In the genomic region with DNA sequence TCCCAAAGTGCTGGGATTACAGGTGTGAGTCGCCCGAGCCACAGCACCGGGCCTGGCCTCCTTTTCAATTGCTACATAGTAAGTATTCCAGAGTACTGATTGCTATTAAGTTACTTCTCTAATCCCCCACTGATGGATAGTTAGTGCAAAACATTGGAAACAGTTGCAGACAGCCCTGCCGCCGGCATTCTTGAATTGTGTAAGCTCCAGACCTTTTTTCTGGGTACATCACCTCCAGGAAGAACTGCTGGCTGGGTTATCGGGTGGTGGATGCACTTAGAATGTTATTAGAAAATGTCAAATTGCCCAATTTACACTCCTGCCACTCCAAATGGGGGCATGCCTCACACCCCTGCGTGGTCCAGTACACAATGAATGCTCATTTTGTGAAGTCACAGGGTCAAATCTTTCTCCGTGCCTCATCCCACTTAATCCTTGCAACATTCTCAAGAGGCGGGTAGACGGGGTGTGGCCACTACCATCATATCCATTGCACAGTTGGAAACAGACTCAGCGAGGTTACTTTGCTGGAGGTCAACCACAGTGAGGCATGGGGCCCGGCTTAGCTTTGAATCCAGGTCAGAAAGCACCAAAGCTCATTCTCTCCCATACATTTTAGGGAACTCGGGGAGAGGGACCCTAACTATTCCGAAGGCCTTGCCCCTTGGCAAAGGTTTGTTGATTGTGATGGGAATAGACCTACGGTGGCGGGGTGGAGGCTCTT, we compare ENCODE assay signal across 8 cellular contexts. TPM values are rescaled to one million over a fixed set of nuclear protein-coding genes. Genes with fewer than 3 reads are reported as not detected.
DNase-seq lines count a peak whose midpoint lies in the region; ATAC-seq and TF ChIP-seq lines count a peak whose summit lies in the region.

No MANE protein-coding gene starts in this region.

- peaks cover 4% of the 10 kb centered on the region for H3K36me3 Mint-ChIP-seq in mesothelial cell of epicardium

- H3K4me1 ChIP-seq in HUES48 (ENCODE audit: control insufficient read depth, insufficient read depth, low read length), result peaks cover 18% of the 10 kb centered on the region

- peak overlapping the region; percentile 77 for H3K4me3 Mint-ChIP-seq in mesothelial cell of epicardium

- H3K27ac ChIP-seq in HUES48 (ENCODE audit: low read depth, low read length) (no peak overlapping the region), angular gyrus (ENCODE audit: low read depth, low read length) (peak overlapping the region; percentile 0)

- no peak for TF ChIP-seq CTCF in mesothelial cell of epicardium (IDR thresholded peaks at IDR 0.05; ENCODE audit: unreplicated experiment)

- peak; percentile 4 for DNase-seq in AG20443 (ENCODE audit: low spot score)
- DNase-seq in mesothelial cell of epicardium (ENCODE audit: low spot score in 2 of 2, unreplicated experiment in 2 of 2), result no peak
- DNase-seq in DMS153 (lab: John Stamatoyannopoulos, UW), result no peak
- DNase-seq in NCI-H128 (lab: John Stamatoyannopoulos, UW; ENCODE audit: unreplicated experiment), result no peak
- no peak for DNase-seq in NK-92 (lab: John Stamatoyannopoulos, UW; ENCODE audit: unreplicated experiment)

- no peaks in the 10 kb centered on the region for H3K27me3 Mint-ChIP-seq in mesothelial cell of epicardium (ENCODE audit: low read depth)

- no peaks in the 10 kb centered on the region for H3K9me3 ChIP-seq in HUES48 (ENCODE audit: control insufficient read depth, insufficient read depth, low read length)

- no peak for ATAC-seq in HG02623 (IDR thresholded peaks at IDR 0.05; ENCODE audit: unreplicated experiment)

- H3K9ac ChIP-seq in HUES48 (ENCODE audit: low read depth, low read length), result no peak overlapping the region

- H3K4me3 ChIP-seq in HUES48 (ENCODE audit: low read depth, low read length), result peak overlapping the region; percentile 51

- peaks cover 27% of the 10 kb centered on the region for H3K4me1 Mint-ChIP-seq in mesothelial cell of epicardium

- no peaks in the 10 kb centered on the region for H3K9me3 Mint-ChIP-seq in mesothelial cell of epicardium

- no peaks in the 10 kb centered on the region for H3K36me3 ChIP-seq in HUES48 (ENCODE audit: control insufficient read depth, insufficient read depth, low read length)

- H3K27me3 ChIP-seq in HUES48 (ENCODE audit: control insufficient read depth, insufficient read depth, low read length), result no peaks in the 10 kb centered on the region

- H3K27ac Mint-ChIP-seq in mesothelial cell of epicardium, result peak overlapping the region; percentile 22

RNA-seq across cellular contexts. Expression of a gene that starts 1.0 kb away (rescaled TPM):
- total RNA-seq in mesothelial cell of epicardium, result 71.6 to 80.5 TPM (median 74.0 TPM) in 3 replicates

RNA-seq across cellular contexts. Expression of a gene that starts 58.6 kb away (rescaled TPM):
- 27.6 to 28.9 TPM (median 27.8 TPM) in 3 replicates for total RNA-seq in mesothelial cell of epicardium
